22 cellular contexts compared by ENCODE assay signal in the genomic region with DNA sequence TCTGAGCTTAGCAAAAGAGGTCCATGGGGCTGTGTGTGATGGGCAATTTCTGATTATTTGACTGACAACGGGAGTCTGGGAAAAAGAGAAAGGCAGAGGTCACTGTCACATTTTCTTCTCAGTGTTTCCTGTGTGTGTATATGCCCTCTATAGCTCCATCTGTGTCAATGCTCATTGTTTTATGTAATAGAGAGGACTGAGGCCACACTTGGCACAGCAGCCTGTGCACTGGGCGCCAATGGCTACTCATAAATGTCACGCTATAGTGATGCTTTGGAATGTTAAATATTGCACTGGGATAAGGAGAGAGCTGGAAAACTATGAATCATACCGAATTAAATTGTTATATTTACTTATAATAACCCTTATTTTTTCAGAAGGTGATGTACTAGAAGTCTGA.
"Had no signal": no experiment of that assay in that cellular context is flagged by ENCODE, and none has a peak within 500 bp of the region (broad histone marks: within the 10 kb centered on the region; RNA-seq: fewer than 3 reads in every experiment).

No MANE protein-coding gene starts in this region.

- DNase-seq: activated B cell treated with CpG ODN at 0.5 μM for 24 hours; activated CD4-positive, alpha-beta T cell treated with anti-CD3 and anti-CD28 coated beads for 1 hour; activated CD4-positive, alpha-beta T cell treated with anti-CD3 and anti-CD28 coated beads, Interleukin-2, amount 10 ng/mL, durations not matched to agents 24 days and 14 days; activated CD4-positive, alpha-beta T cell treated with anti-CD3 and anti-CD28 coated beads, Interleukin-2, amount 50 U/mL, for 48 hours; activated CD8-positive, alpha-beta memory T cell treated with anti-CD3 and anti-CD28 coated beads, Interleukin-2, amount 10 ng/mL, durations not matched to agents 7 days and 5 days; activated effector memory CD4-positive, alpha-beta T cell treated with Interleukin-2 at 50 U/mL for 16 hours; activated naive CD4-positive, alpha-beta T cell; activated T-cell treated with anti-CD3 and anti-CD28 coated beads, Interleukin-2, amount 50 U/mL, for 24 hours; central memory CD4-positive, alpha-beta T cell; NCI-H1092; NCI-H1417; NCI-H1694; NCI-H2029; NCI-H2107; NCI-H345; NCI-H510A; NCI-H526 treated with DMSO at 0.1 percent for 48 hours; NCI-H82; NK-92 treated with Interleukin-12 subunit alpha and Interleukin-12 subunit beta, amount 100 ng/mL, for 24 hours; SHP77 treated with DMSO at 0.1 percent for 48 hours; T-helper 17 cell; T-helper 9 cell had no signal

- ATAC-seq: activated CD8-positive, alpha-beta memory T cell treated with anti-CD3 and anti-CD28 coated beads, Interleukin-2, amount 10 ng/mL, durations not matched to agents 7 days and 5 days; T-helper 17 cell had no signal
